Comparison of ENCODE assay signal across 15 cellular contexts in genomic region chr17:30091771-30092170, GRCh38. TPM values are rescaled to one million over a fixed set of nuclear protein-coding genes. Genes with fewer than 3 reads are reported as not detected.
A peak's percentile ranks its signal among the peaks of the same experiment; 100 is the strongest.
DNase-seq lines count a peak whose midpoint lies in the region; FAIRE-seq and TF ChIP-seq lines count a peak whose summit lies in the region.
"Had no signal": no experiment of that assay in that cellular context is flagged by ENCODE, and none has a peak within 500 bp of the region (broad histone marks: within the 10 kb centered on the region; RNA-seq: fewer than 3 reads in every experiment).

No MANE protein-coding gene starts in this region.

- no peaks in the 10 kb centered on the region for H3K27me3 ChIP-seq in colonic mucosa
- peaks cover 0 to 5% (median 0%) of the 10 kb centered on the region in 45 donors for H3K27me3 ChIP-seq in dorsolateral prefrontal cortex
- H3K27me3 ChIP-seq: BLaER1 treated with 17β-estradiol and CSF1 and Interleukin-3, amounts not matched to agents 10 nM and 100 nM had no signal

- H3K9ac ChIP-seq in colonic mucosa (ENCODE audit: low read depth in 2 of 2, low read length in 2 of 2), result no peak overlapping the region
- H3K9ac ChIP-seq: BLaER1 treated with 17β-estradiol and CSF1 and Interleukin-3, amounts not matched to agents 10 nM and 100 nM had no signal

- H3K36me3 ChIP-seq in colonic mucosa, result no peaks in the 10 kb centered on the region
- H3K36me3 ChIP-seq: adrenal gland; BLaER1 treated with 17β-estradiol and CSF1 and Interleukin-3, amounts not matched to agents 10 nM and 100 nM; esophagus squamous epithelium had no signal

- DNase-seq in AG09309 (ENCODE audit: low read depth), result peak; percentile 59
- peak; percentile 49 for DNase-seq in HTR-8/SVneo (ENCODE audit: insufficient read length, low spot score)
- peak; percentile 69 to 79 for DNase-seq in cardiac fibroblast (ENCODE audit: low read depth in 2 of 2)
- DNase-seq in lung microvascular endothelial cell (ENCODE audit: low read depth in 2 of 2), result peak; percentile 61 to 62
- no peak for DNase-seq in NCI-H748 treated with DMSO at 0.1 percent for 48 hours (lab: John Stamatoyannopoulos, UW)
- DNase-seq in NCI-H2196 (lab: John Stamatoyannopoulos, UW; ENCODE audit: unreplicated experiment), result no peak
- DNase-seq in colonic mucosa, result no peak
- DNase-seq in dorsolateral prefrontal cortex, result no peak
- DNase-seq: activated CD8-positive, alpha-beta memory T cell treated with anti-CD3 and anti-CD28 coated beads, Interleukin-2, amount 50 U/mL, for 48 hours; adrenal gland; esophagus squamous epithelium; GF-D8; NCI-H345 had no signal

- TF ChIP-seq CTCF in AG09309 (IDR thresholded peaks at IDR 0.05; ENCODE audit: control insufficient read depth, insufficient read depth, low read depth, low read length, missing control alignments) (no peak), cardiac fibroblast (IDR thresholded peaks at IDR 0.05; ENCODE audit: low read depth, low read length) (no peak), colonic mucosa (IDR thresholded peaks at IDR 0.05) (no peak), dorsolateral prefrontal cortex (IDR thresholded peaks at IDR 0.05 in 54 of 56, conservative IDR thresholded peaks at IDR 0.05 in 2 of 56; ENCODE audit: low read depth in 1 of 56, partially characterized antibody in 56 of 56) (no peak)

- H3K4me3 ChIP-seq in AG09309 (ENCODE audit: control insufficient read depth, low read depth, low read length), result no peak overlapping the region
- no peak overlapping the region for H3K4me3 ChIP-seq in cardiac fibroblast (replicated peaks in 1 of 2; ENCODE audit: low read depth in 2 of 2, low read length in 2 of 2)
- H3K4me3 ChIP-seq in colonic mucosa, result no peak overlapping the region
- H3K4me3 ChIP-seq in dorsolateral prefrontal cortex, result no peak overlapping the region
- H3K4me3 ChIP-seq: adrenal gland; BLaER1 treated with 17β-estradiol and CSF1 and Interleukin-3, amounts not matched to agents 10 nM and 100 nM; esophagus squamous epithelium had no signal

- intact Hi-C loops in colonic mucosa (cut with DNase I), result loop anchor here (10.0 kb wide), 1 partner anchor 157 kb away; the partner anchor contains the start of gene SSH2
- intact Hi-C loops in dorsolateral prefrontal cortex (cut with DNase I), result loop anchor here (10.0 kb wide), 6 partner anchors 67 to 507 kb away; partner anchors contain the start of genes CORO6 (in 1 of the 2), GIT1 (in 1 of the 2) and SSH2 (in 1 of the 2)

- no peaks in the 10 kb centered on the region for H3K9me3 ChIP-seq in colonic mucosa
- H3K9me3 ChIP-seq: adrenal gland, esophagus squamous epithelium had no signal

- FAIRE-seq in HTR-8/SVneo (lab: Jason Lieb, UNC), result no peak
- FAIRE-seq: TTC549 had no signal

- no peaks in the 10 kb centered on the region for H3K4me1 ChIP-seq in colonic mucosa
- H3K4me1 ChIP-seq: adrenal gland had no signal

- H3K27ac ChIP-seq in colonic mucosa, result no peak overlapping the region
- H3K27ac ChIP-seq in dorsolateral prefrontal cortex, result no peak overlapping the region
- H3K27ac ChIP-seq: adrenal gland; BLaER1 treated with 17β-estradiol and CSF1 and Interleukin-3, amounts not matched to agents 10 nM and 100 nM; esophagus squamous epithelium had no signal

RNA-seq across cellular contexts. Expression of gene NSRP1, which starts 24.8 kb away (rescaled TPM):
- total RNA-seq in lung microvascular endothelial cell (6.5 and 12.5 TPM in 2 replicates), colonic mucosa (10 to 100 TPM; 20.9 TPM), dorsolateral prefrontal cortex (10 to 100 TPM; 23.1 to 57.8 (median 32.3) TPM)

Comparison
In these comparisons a context has a peak if more than half of its experiments do, and no peak if none do; other contexts are left out.
1. DNase-seq: peak in AG09309 (single experiment), HTR-8/SVneo (single experiment), cardiac fibroblast (2 of 2) and lung microvascular endothelial cell (2 of 2); none in NCI-H748 treated with DMSO at 0.1 percent for 48 hours (single experiment), NCI-H2196 (single experiment), colonic mucosa (single experiment) and dorsolateral prefrontal cortex (0 of 10).